ENCODE assay signal across 1 cellular context in the genomic region with DNA sequence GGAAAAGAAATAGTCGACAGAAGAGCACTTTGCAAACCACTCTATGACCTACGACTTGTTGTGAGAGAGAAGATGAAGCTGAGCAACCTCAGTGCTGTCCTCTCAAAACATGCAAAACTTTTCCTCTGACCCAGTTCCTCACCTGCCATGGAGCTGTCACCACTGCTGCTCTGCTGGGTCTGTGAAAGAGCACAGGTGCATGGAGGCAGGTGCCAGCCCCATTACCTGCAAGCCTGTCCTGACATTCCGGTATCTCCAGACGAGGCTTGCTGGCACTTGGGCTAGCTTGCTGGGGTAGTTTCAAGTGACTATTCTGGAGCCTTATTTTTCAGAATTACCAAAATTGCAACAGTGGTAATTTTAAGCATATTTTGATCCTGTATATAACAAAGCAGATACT.
TF ChIP-seq lines count a peak whose summit lies in the region.

No MANE protein-coding gene starts in this region.

TF ChIP-seq in H1, 55 proteins besides CTCF, POLR2A, EP300 and RAD21 (continued from another document):
- TF ChIP-seq EGR1 (IDR thresholded peaks at IDR 0.05; ENCODE audit: borderline replicate concordance, low read depth, low read length), result no peak
- no peak for TF ChIP-seq SP2 (IDR thresholded peaks at IDR 0.05; ENCODE audit: low read length)
- no peak for TF ChIP-seq TAF1 (IDR thresholded peaks at IDR 0.05; ENCODE audit: low read depth, low read length)
- no peak for TF ChIP-seq SIRT6 (IDR thresholded peaks at IDR 0.05; ENCODE audit: low read length)
- no peak for TF ChIP-seq CTBP2 (IDR thresholded peaks at IDR 0.05; ENCODE audit: borderline replicate concordance, insufficient read depth, insufficient read length, low read length)
- TF ChIP-seq YY1 (IDR thresholded peaks at IDR 0.05; ENCODE audit: low read depth, low read length), result no peak
- TF ChIP-seq KDM5A (IDR thresholded peaks at IDR 0.05; ENCODE audit: low read length), result no peak
